12 cellular contexts compared by ENCODE assay signal in the genomic region with DNA sequence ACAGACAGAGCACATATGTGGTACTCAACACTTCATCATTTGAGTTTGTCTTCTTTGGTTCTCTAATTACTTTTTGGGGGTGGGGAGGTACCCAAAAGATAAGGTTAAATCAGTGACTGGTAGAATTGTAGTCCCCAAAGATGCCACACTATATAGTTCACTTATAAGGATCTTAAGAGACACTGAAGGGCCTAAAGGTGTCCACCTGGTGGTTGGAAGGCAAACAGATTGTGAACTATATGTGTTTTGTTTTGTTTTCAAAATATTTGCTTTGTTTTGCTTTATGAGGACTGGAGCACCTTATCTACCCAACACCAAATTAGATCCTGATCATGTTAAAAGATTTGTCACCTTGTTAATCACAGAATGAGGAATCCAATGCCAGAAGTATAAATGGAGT.
A peak's percentile ranks its signal among the peaks of the same experiment; 100 is the strongest.
DNase-seq lines count a peak whose midpoint lies in the region; ATAC-seq and TF ChIP-seq lines count a peak whose summit lies in the region.
"Had no signal": no experiment of that assay in that cellular context is flagged by ENCODE, and none has a peak within 500 bp of the region (broad histone marks: within the 10 kb centered on the region; RNA-seq: fewer than 3 reads in every experiment).

No MANE protein-coding gene starts in this region.

- H3K79me2 ChIP-seq in GM23338 (replicated peaks; ENCODE audit: insufficient read depth) (no peaks in the 10 kb centered on the region), PC-3 (ENCODE audit: low read length) (no peaks in the 10 kb centered on the region), hepatocyte (no peaks in the 10 kb centered on the region)

- H3K9me3 ChIP-seq in PC-3 (ENCODE audit: low read length) (no peaks in the 10 kb centered on the region), hepatocyte (ENCODE audit: low read depth) (no peaks in the 10 kb centered on the region)

- H3K4me1 ChIP-seq in GM23338 (ENCODE audit: insufficient read depth): peaks cover 33% of the 10 kb centered on the region
- no peaks in the 10 kb centered on the region for H3K4me1 ChIP-seq in PC-3 (ENCODE audit: insufficient read depth, low read length)
- no peaks in the 10 kb centered on the region for H3K4me1 ChIP-seq in hepatocyte (ENCODE audit: insufficient read depth)

- H3K9me3 Mint-ChIP-seq in GM23338: no peaks in the 10 kb centered on the region
- H3K9me3 Mint-ChIP-seq: stimulated activated naive CD8-positive, alpha-beta T cell treated with anti-CD3 and anti-CD28 coated beads, Interleukin-15, amount 100 ng/mL, for 72 hours had no signal

- H3K4me1 Mint-ChIP-seq in GM23338: peaks cover 24% of the 10 kb centered on the region
- H3K4me1 Mint-ChIP-seq: stimulated activated naive CD8-positive, alpha-beta T cell treated with anti-CD3 and anti-CD28 coated beads, Interleukin-15, amount 100 ng/mL, for 72 hours had no signal

- H3K27ac ChIP-seq in GM23338 (ENCODE audit: low read depth) (no peak overlapping the region), PC-3 (ENCODE audit: low read length) (no peak overlapping the region), hepatocyte (no peak overlapping the region)

- no peaks in the 10 kb centered on the region for H3K27me3 ChIP-seq in GM23338 (ENCODE audit: insufficient read depth)
- no peaks in the 10 kb centered on the region for H3K27me3 ChIP-seq in PC-3 (ENCODE audit: low read length)
- H3K27me3 ChIP-seq in hepatocyte: no peaks in the 10 kb centered on the region

- intact Hi-C loops in PC-3 (cut with micrococcal nuclease): loop anchor here (10.0 kb wide), 2 partner anchors 161 to 1061 kb away; no protein-coding TSS in a partner anchor

- H3K9me2 ChIP-seq in GM23338 (ENCODE audit: insufficient read depth): no peaks in the 10 kb centered on the region
- no peaks in the 10 kb centered on the region for H3K9me2 ChIP-seq in PC-3 (replicated peaks; ENCODE audit: low read length)
- no peaks in the 10 kb centered on the region for H3K9me2 ChIP-seq in hepatocyte (replicated peaks; ENCODE audit: insufficient read depth)

- BruUV-seq in PC-3 (replicated peaks; lab: Mats Ljungman, UMichigan): no TSS peak

- DNase-seq in D341Med (ENCODE audit: low spot score) (peak; percentile 20), GM23338 (ENCODE audit: low spot score) (peak; percentile 43), PC-3 (peak; percentile 17), hepatocyte (ENCODE audit: low spot score) (peak; percentile 11), GF-D8 (lab: John Stamatoyannopoulos, UW) (no peak)
- DNase-seq: activated gamma-delta T cell treated with Interleukin-2 at 50 U/mL for 16 hours; dermis blood vessel endothelial cell; stimulated activated CD4-positive, alpha-beta T cell treated with anti-CD3 and anti-CD28 coated beads, Interleukin-15, amount 100 ng/mL, for 24 hours; stimulated activated naive CD8-positive, alpha-beta T cell treated with anti-CD3 and anti-CD28 coated beads, Interleukin-15, amount 100 ng/mL, for 72 hours had no signal

- no peak overlapping the region for H3K9ac ChIP-seq in PC-3 (ENCODE audit: low read length)

- POLR2A ChIA-PET in PC-3 (lab: Charles Lee; ENCODE audit: unreplicated experiment): no interaction called here

- H3K4me3 ChIP-seq in GM23338 (no peak overlapping the region), PC-3 (ENCODE audit: low read length) (no peak overlapping the region), hepatocyte (no peak overlapping the region)

- H3K36me3 Mint-ChIP-seq in GM23338 (ENCODE audit: low read depth): no peaks in the 10 kb centered on the region

- H3K4me3 Mint-ChIP-seq in GM23338: no peak overlapping the region
- H3K4me3 Mint-ChIP-seq: stimulated activated naive CD8-positive, alpha-beta T cell treated with anti-CD3 and anti-CD28 coated beads, Interleukin-15, amount 100 ng/mL, for 72 hours had no signal

- H3K27me3 Mint-ChIP-seq in GM23338 (ENCODE audit: insufficient read depth, low read depth, poor library complexity): peaks cover 3% of the 10 kb centered on the region
- H3K27me3 Mint-ChIP-seq: stimulated activated naive CD8-positive, alpha-beta T cell treated with anti-CD3 and anti-CD28 coated beads, Interleukin-15, amount 100 ng/mL, for 72 hours had no signal

- H3K36me3 ChIP-seq in GM23338 (ENCODE audit: insufficient read depth) (no peaks in the 10 kb centered on the region), PC-3 (ENCODE audit: low read depth, low read length) (no peaks in the 10 kb centered on the region), hepatocyte (replicated peaks; ENCODE audit: insufficient read depth, low read depth) (no peaks in the 10 kb centered on the region)

- H3K4me2 ChIP-seq in GM23338: no peak overlapping the region
- H3K4me2 ChIP-seq in PC-3 (ENCODE audit: low read length): no peak overlapping the region
- H3K4me2 ChIP-seq in hepatocyte: no peak overlapping the region

- no peaks in the 10 kb centered on the region for H3F3A ChIP-seq in GM23338 (replicated peaks; ENCODE audit: low read depth)
- H3F3A ChIP-seq in PC-3 (ENCODE audit: low read length, unreplicated experiment): no peaks in the 10 kb centered on the region

- peak; percentile 58 to 73 for TF ChIP-seq CTCF in GM23338 (conservative IDR thresholded peaks at IDR 0.05; ENCODE audit: low read depth in 2 of 2)
- TF ChIP-seq CTCF in PC-3 (conservative IDR thresholded peaks at IDR 0.05; ENCODE audit: low read depth, low read length): peak; percentile 62
- peak; percentile 38 for TF ChIP-seq CTCF in hepatocyte (IDR thresholded peaks at IDR 0.05; ENCODE audit: poor library complexity)

- peak; percentile 74 for ATAC-seq in GM23338
- peak; percentile 46; the same call in 1 of the 2 replicates for ATAC-seq in PC-3
- ATAC-seq in HG03095 (IDR thresholded peaks at IDR 0.05; ENCODE audit: unreplicated experiment): no peak
- no peak for ATAC-seq in HG02981 (IDR thresholded peaks at IDR 0.05; ENCODE audit: unreplicated experiment)
- ATAC-seq in HG03196 (IDR thresholded peaks at IDR 0.05; ENCODE audit: unreplicated experiment): no peak
- ATAC-seq: stimulated activated naive CD8-positive, alpha-beta T cell treated with anti-CD3 and anti-CD28 coated beads, Interleukin-15, amount 100 ng/mL, for 72 hours had no signal

- no peaks in the 10 kb centered on the region for H4K20me1 ChIP-seq in GM23338 (replicated peaks; ENCODE audit: insufficient read depth)
- no peaks in the 10 kb centered on the region for H4K20me1 ChIP-seq in PC-3 (ENCODE audit: low read length)
- H4K20me1 ChIP-seq in hepatocyte (ENCODE audit: insufficient read depth, poor library complexity, severe bottlenecking): no peaks in the 10 kb centered on the region

- no peak overlapping the region for H3K27ac Mint-ChIP-seq in GM23338
- H3K27ac Mint-ChIP-seq: stimulated activated naive CD8-positive, alpha-beta T cell treated with anti-CD3 and anti-CD28 coated beads, Interleukin-15, amount 100 ng/mL, for 72 hours had no signal

- H2AFZ ChIP-seq in GM23338 (no peak overlapping the region), PC-3 (ENCODE audit: low read length) (no peak overlapping the region), hepatocyte (no peak overlapping the region)

- CTCF ChIA-PET in PC-3 (lab: Charles Lee): interaction anchor here (1.1 kb wide), 1 partner anchor 127 kb away, joined by 5 read pairs; no protein-coding TSS in a partner anchor

Comparison
In these comparisons a context has a peak if more than half of its experiments do, and no peak if none do; other contexts are left out.
1. ATAC-seq: peak in GM23338 (single experiment) and PC-3 (single experiment); none in HG03095 (single experiment), HG02981 (single experiment) and HG03196 (single experiment).
2. Peak in every context shown above with its lines, with median percentiles within 50 percentile points of each other: CTCF ChIP-seq.